In genomic region chr1:109950509-109950908, GRCh38 we compare ENCODE assay signal across 2 cellular contexts.
TF ChIP-seq lines count a peak whose summit lies in the region.

No MANE protein-coding gene starts in this region.

TF ChIP-seq in A549, 52 proteins besides CTCF, POLR2A, EP300 and RAD21 (continued from another document):
- no peak for TF ChIP-seq REST (IDR thresholded peaks at IDR 0.05)
- TF ChIP-seq RFX5 (IDR thresholded peaks at IDR 0.05) = no peak
- no peak for TF ChIP-seq HOXB5 (CRISPR knock-in tag; IDR thresholded peaks at IDR 0.05)
- TF ChIP-seq ATOH8 (CRISPR knock-in tag; IDR thresholded peaks at IDR 0.05; ENCODE audit: low read depth) = no peak
- TF ChIP-seq RARB (CRISPR knock-in tag; IDR thresholded peaks at IDR 0.05) = no peak
- no peak for TF ChIP-seq ZNF302 (CRISPR knock-in tag; IDR thresholded peaks at IDR 0.05)
- no peak for TF ChIP-seq FOSB (CRISPR knock-in tag; IDR thresholded peaks at IDR 0.05)
- TF ChIP-seq KDM5A (IDR thresholded peaks at IDR 0.05) = no peak
- no peak for TF ChIP-seq GATA3 (IDR thresholded peaks at IDR 0.05; ENCODE audit: borderline replicate concordance)
TF ChIP-seq in A549: peak in this region for 0.

TF ChIP-seq in HEK293, 187 proteins besides CTCF, POLR2A, EP300 and RAD21 (continued from another document):
- TF ChIP-seq INSM2 (tag by site-specific recombination; IDR thresholded peaks at IDR 0.05) (no peak), ZNF658 (tag by site-specific recombination; IDR thresholded peaks at IDR 0.05) (no peak), PRDM4 (tag by site-specific recombination; IDR thresholded peaks at IDR 0.05) (no peak), ZNF121 (tag by site-specific recombination; IDR thresholded peaks at IDR 0.05) (no peak)
